1 cellular context compared by ENCODE assay signal in genomic region chr16:12518238-12519004, GRCh38.
TF ChIP-seq lines count a peak whose summit lies in the region.

No MANE protein-coding gene starts in this region.

TF ChIP-seq in H1, 55 proteins besides CTCF, POLR2A, EP300 and RAD21:
- TF ChIP-seq BACH1 (IDR thresholded peaks at IDR 0.05; ENCODE audit: low read length) (no peak), JUN (IDR thresholded peaks at IDR 0.05; ENCODE audit: low read depth, low read length) (no peak), HDAC2 (IDR thresholded peaks at IDR 0.05; ENCODE audit: borderline replicate concordance in 1 of 2, low read depth in 2 of 2, low read length in 2 of 2) (no peak)
